Comparison of ENCODE assay signal across 1 cellular context in genomic region chr4:118821590-118822293, GRCh38.
TF ChIP-seq lines count a peak whose summit lies in the region.

No MANE protein-coding gene starts in this region.

TF ChIP-seq in IMR-90, 13 proteins besides CTCF, POLR2A, EP300 and RAD21:
- no peak for TF ChIP-seq FOS (IDR thresholded peaks at IDR 0.05; ENCODE audit: low read depth, low read length)
- TF ChIP-seq, protein P1, sequence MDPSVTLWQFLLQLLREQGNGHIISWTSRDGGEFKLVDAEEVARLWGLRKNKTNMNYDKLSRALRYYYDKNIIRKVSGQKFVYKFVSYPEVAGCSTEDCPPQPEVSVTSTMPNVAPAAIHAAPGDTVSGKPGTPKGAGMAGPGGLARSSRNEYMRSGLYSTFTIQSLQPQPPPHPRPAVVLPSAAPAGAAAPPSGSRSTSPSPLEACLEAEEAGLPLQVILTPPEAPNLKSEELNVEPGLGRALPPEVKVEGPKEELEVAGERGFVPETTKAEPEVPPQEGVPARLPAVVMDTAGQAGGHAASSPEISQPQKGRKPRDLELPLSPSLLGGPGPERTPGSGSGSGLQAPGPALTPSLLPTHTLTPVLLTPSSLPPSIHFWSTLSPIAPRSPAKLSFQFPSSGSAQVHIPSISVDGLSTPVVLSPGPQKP (IDR thresholded peaks at IDR 0.05; ENCODE audit: borderline replicate concordance, low read depth, low read length), result no peak
- TF ChIP-seq SMC3 (IDR thresholded peaks at IDR 0.05; ENCODE audit: low read depth, low read length), result no peak
- TF ChIP-seq MAFK (IDR thresholded peaks at IDR 0.05; ENCODE audit: low read depth, low read length), result no peak
- TF ChIP-seq BHLHE40 (IDR thresholded peaks at IDR 0.05; ENCODE audit: low read depth, low read length), result no peak
- no peak for TF ChIP-seq CHD1 (IDR thresholded peaks at IDR 0.05; ENCODE audit: low read depth, low read length)
- TF ChIP-seq RFX5 (IDR thresholded peaks at IDR 0.05; ENCODE audit: low read depth, low read length), result no peak
- TF ChIP-seq CEBPB (IDR thresholded peaks at IDR 0.05; ENCODE audit: low read depth, low read length), result no peak
- TF ChIP-seq RCOR1 (IDR thresholded peaks at IDR 0.05; ENCODE audit: insufficient replicate concordance, low read length), result no peak
- no peak for TF ChIP-seq MXI1 (IDR thresholded peaks at IDR 0.05; ENCODE audit: borderline replicate concordance, low read depth, low read length)
- TF ChIP-seq MAZ (IDR thresholded peaks at IDR 0.05; ENCODE audit: borderline replicate concordance, low read depth, low read length), result no peak
- TF ChIP-seq, protein P2, sequence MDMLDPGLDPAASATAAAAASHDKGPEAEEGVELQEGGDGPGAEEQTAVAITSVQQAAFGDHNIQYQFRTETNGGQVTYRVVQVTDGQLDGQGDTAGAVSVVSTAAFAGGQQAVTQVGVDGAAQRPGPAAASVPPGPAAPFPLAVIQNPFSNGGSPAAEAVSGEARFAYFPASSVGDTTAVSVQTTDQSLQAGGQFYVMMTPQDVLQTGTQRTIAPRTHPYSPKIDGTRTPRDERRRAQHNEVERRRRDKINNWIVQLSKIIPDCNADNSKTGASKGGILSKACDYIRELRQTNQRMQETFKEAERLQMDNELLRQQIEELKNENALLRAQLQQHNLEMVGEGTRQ (IDR thresholded peaks at IDR 0.05; ENCODE audit: low read depth, low read length), result no peak
- no peak for TF ChIP-seq NFE2L2 (IDR thresholded peaks at IDR 0.05; ENCODE audit: low read depth, low read length)
